In the genomic region with DNA sequence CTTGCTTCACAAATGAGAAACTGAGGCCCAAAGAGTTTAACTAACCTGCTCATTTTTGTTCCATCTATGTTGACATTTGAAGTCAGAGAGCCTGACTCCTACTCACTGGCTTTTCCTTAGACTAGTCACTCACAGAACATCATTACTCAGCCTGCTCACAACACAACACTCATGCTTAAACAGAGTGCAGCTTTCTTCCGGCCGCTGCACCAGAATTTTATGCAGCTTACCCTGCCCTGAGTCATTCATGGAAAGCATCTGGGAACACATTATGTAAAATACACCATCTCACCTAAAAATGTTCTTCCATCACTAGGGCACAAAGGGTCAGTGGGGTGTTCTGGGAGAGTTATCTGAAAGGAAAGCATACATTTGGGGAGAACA, we compare ENCODE assay signal across 10 cellular contexts.
DNase-seq lines count a peak whose midpoint lies in the region; ATAC-seq, FAIRE-seq and TF ChIP-seq lines count a peak whose summit lies in the region.
"Had no signal": no experiment of that assay in that cellular context is flagged by ENCODE, and none has a peak within 500 bp of the region (broad histone marks: within the 10 kb centered on the region; RNA-seq: fewer than 3 reads in every experiment).

No MANE protein-coding gene starts in this region.

- peak; percentile 56 for ATAC-seq in GM18870 (IDR thresholded peaks at IDR 0.05; ENCODE audit: unreplicated experiment)
- peak; percentile 58 for ATAC-seq in HG03280 (IDR thresholded peaks at IDR 0.05; ENCODE audit: unreplicated experiment)
- ATAC-seq in GM12878: peak; percentile 67
- no peak for ATAC-seq in natural killer cell
- no peak for ATAC-seq in activated T-helper 17 cell treated with anti-CD3 and anti-CD28 coated beads, Interleukin-2, amount 50 U/mL, for 72 hours (replicated peaks)

- WGBS in GM12878 (ENCODE audit: insufficient coverage, insufficient replicate concordance, low lambda C conversion rate, missing lambda C conversion rate): 33% methylated on average over 2 of the region's 2 CpGs

- no peaks in the 10 kb centered on the region for H3K27me3 Mint-ChIP-seq in natural killer cell (ENCODE audit: low read depth in 2 of 2)
- H3K27me3 Mint-ChIP-seq in activated T-helper 17 cell treated with anti-CD3 and anti-CD28 coated beads, Interleukin-2, amount 50 U/mL, for 72 hours: no peaks in the 10 kb centered on the region

- SMC1A ChIA-PET in GM12878 (lab: Charles Lee; ENCODE audit: uncharacterized antibody, unreplicated experiment): interaction anchor here (0.8 to 7.5 kb wide), 9 partner anchors 9 to 362 kb away, joined by 3 to 70 read pairs (median 3); no protein-coding TSS in a partner anchor

- in situ Hi-C loops in GM12878 (cut with MboI): no loop called here

- H3K4me1 Mint-ChIP-seq in natural killer cell: no peaks in the 10 kb centered on the region
- no peaks in the 10 kb centered on the region for H3K4me1 Mint-ChIP-seq in activated T-helper 17 cell treated with anti-CD3 and anti-CD28 coated beads, Interleukin-2, amount 50 U/mL, for 72 hours

- DNase-seq in GM12878 (ENCODE audit: low read depth, low spot score) (no peak), renal cortical epithelial cell (ENCODE audit: low read depth) (peak; percentile 94), natural killer cell (no peak), coronary artery (ENCODE audit: low spot score) (no peak)
- DNase-seq in activated effector memory CD4-positive, alpha-beta T cell treated with anti-CD3 and anti-CD28 coated beads, Interleukin-2, amount 50 U/mL, for 16 hours: no peak
- DNase-seq: NCI-H446 treated with DMSO at 0.1 percent for 48 hours; stimulated activated CD4-positive, alpha-beta T cell treated with anti-CD3 and anti-CD28 coated beads, Interleukin-4, amount 100 ng/mL, for 24 hours had no signal

- no peak overlapping the region for H3K9ac ChIP-seq in GM12878 (ENCODE audit: control insufficient read depth, insufficient read depth, low read length)

- intact Hi-C loops in GM12878 (cut with micrococcal nuclease; ENCODE audit: unreplicated experiment): loop anchor here (5.0 to 10.0 kb wide), 2 partner anchors 210 to 407 kb away; no protein-coding TSS in a partner anchor
- intact Hi-C loops in natural killer cell (cut with micrococcal nuclease): no loop called here

- H2AFZ ChIP-seq in GM12878 (ENCODE audit: control insufficient read depth, low read depth, low read length): no peak overlapping the region

- no peak for TF ChIP-seq POLR2A in GM12878 (IDR thresholded peaks at IDR 0.05; ENCODE audit: low read depth, low read length)

- no peaks in the 10 kb centered on the region for H3K36me3 ChIP-seq in GM12878 (ENCODE audit: control insufficient read depth in 2 of 2, insufficient read depth in 2 of 2, low read length in 1 of 2)

- FAIRE-seq in GM12878 (lab: Jason Lieb, UNC): no peak

- H3K36me3 Mint-ChIP-seq in natural killer cell: no peaks in the 10 kb centered on the region
- H3K36me3 Mint-ChIP-seq in activated T-helper 17 cell treated with anti-CD3 and anti-CD28 coated beads, Interleukin-2, amount 50 U/mL, for 72 hours (ENCODE audit: low read depth): no peaks in the 10 kb centered on the region

- H3K27me3 ChIP-seq in GM12878 (replicated peaks in 1 of 2; ENCODE audit: control insufficient read depth in 2 of 2, insufficient read depth in 2 of 2, low read length in 1 of 2): no peaks in the 10 kb centered on the region

- H3K4me2 ChIP-seq in GM12878 (ENCODE audit: control insufficient read depth, insufficient read depth): peak overlapping the region; percentile 20; the same call in 1 of the 2 replicates

- H3K9me3 ChIP-seq in GM12878 (replicated peaks; ENCODE audit: control insufficient read depth, insufficient read depth, low read length): no peaks in the 10 kb centered on the region

- CTCF ChIA-PET in GM12878 (lab: Yijun Ruan, JAX): interaction anchor here (1.3 to 1.5 kb wide), 3 partner anchors 11 to 64 kb away, joined by 4 to 7 read pairs (median 4); no protein-coding TSS in a partner anchor

- no peak overlapping the region for H3K4me3 Mint-ChIP-seq in natural killer cell
- H3K4me3 Mint-ChIP-seq in activated T-helper 17 cell treated with anti-CD3 and anti-CD28 coated beads, Interleukin-2, amount 50 U/mL, for 72 hours: no peak overlapping the region

- TF ChIP-seq CTCF in GM12878 (IDR thresholded peaks at IDR 0.05 in 2 of 3, conservative IDR thresholded peaks at IDR 0.05 in 1 of 3; ENCODE audit: control insufficient read depth in 2 of 3, extremely low read depth in 1 of 3, insufficient read depth in 1 of 3, low read depth in 3 of 3, low read length in 3 of 3) (no peak), natural killer cell (IDR thresholded peaks at IDR 0.05) (no peak), coronary artery (IDR thresholded peaks at IDR 0.05) (no peak)

- H3K4me1 ChIP-seq in GM12878 (ENCODE audit: control insufficient read depth, insufficient read depth, low read length): peaks cover 8% of the 10 kb centered on the region; the same call in 1 of the 2 replicates

- H3K9me3 Mint-ChIP-seq in natural killer cell: peaks cover 0 to 2% of the 10 kb centered on the region in 2 donors
- H3K9me3 Mint-ChIP-seq in activated T-helper 17 cell treated with anti-CD3 and anti-CD28 coated beads, Interleukin-2, amount 50 U/mL, for 72 hours: peaks cover 6% of the 10 kb centered on the region

- POLR2A ChIA-PET in GM12878 (lab: Charles Lee): interaction anchor here (0.7 to 3.2 kb wide), 3 partner anchors 11 to 258 kb away, joined by 3 to 16 read pairs (median 3); no protein-coding TSS in a partner anchor

- no TSS peak for BruUV-seq in GM12878 (replicated peaks; lab: Mats Ljungman, UMichigan)

- RAD21 ChIA-PET in GM12878 (lab: Charles Lee; ENCODE audit: unreplicated experiment): interaction anchor here (1.0 to 5.9 kb wide), 2 partner anchors 12 to 302 kb away, joined by 3 to 49 read pairs; no protein-coding TSS in a partner anchor

- no peak overlapping the region for H3K27ac ChIP-seq in GM12878 (ENCODE audit: control insufficient read depth, insufficient read depth)
- H3K27ac ChIP-seq in coronary artery: no peak overlapping the region

- no peak overlapping the region for H3K27ac Mint-ChIP-seq in natural killer cell
- no peak overlapping the region for H3K27ac Mint-ChIP-seq in activated T-helper 17 cell treated with anti-CD3 and anti-CD28 coated beads, Interleukin-2, amount 50 U/mL, for 72 hours

- no peaks in the 10 kb centered on the region for H3K79me2 ChIP-seq in GM12878 (ENCODE audit: control insufficient read depth, insufficient read depth, low read length)

- TF ChIP-seq EP300 in GM12878 (IDR thresholded peaks at IDR 0.05; ENCODE audit: borderline replicate concordance in 1 of 2, control insufficient read depth in 1 of 2, low read depth in 2 of 2, low read length in 2 of 2): no peak

- H4K20me1 ChIP-seq in GM12878 (ENCODE audit: control insufficient read depth, insufficient read depth): no peaks in the 10 kb centered on the region

- no peak for TF ChIP-seq RAD21 in GM12878 (IDR thresholded peaks at IDR 0.05; ENCODE audit: insufficient read depth, low read depth, low read length)

- H3K4me3 ChIP-seq in GM12878 (no peak overlapping the region), coronary artery (no peak overlapping the region)

TF ChIP-seq in GM12878, 131 proteins besides CTCF, POLR2A, EP300 and RAD21:
- TF ChIP-seq ZNF24 (IDR thresholded peaks at IDR 0.05) (no peak), POU2F2 (IDR thresholded peaks at IDR 0.05; ENCODE audit: borderline replicate concordance, low read depth, low read length) (no peak), ZNF217 (IDR thresholded peaks at IDR 0.05) (no peak), SREBF2 (IDR thresholded peaks at IDR 0.05; ENCODE audit: low read length) (no peak), BHLHE40 (IDR thresholded peaks at IDR 0.05; ENCODE audit: borderline replicate concordance in 1 of 2, low read depth in 2 of 2, low read length in 1 of 2) (no peak), IKZF2 (IDR thresholded peaks at IDR 0.05) (no peak), PRDM15 (CRISPR knock-in tag; IDR thresholded peaks at IDR 0.05) (no peak)
TF ChIP-seq in GM12878: peak in this region for 0.

Comparison
In these comparisons a context has a peak if more than half of its experiments do, and no peak if none do; other contexts are left out.
1. ATAC-seq: peak in GM18870 (single experiment), HG03280 (single experiment) and GM12878 (single experiment); none in natural killer cell (0 of 3) and activated T-helper 17 cell treated with anti-CD3 and anti-CD28 coated beads, Interleukin-2, amount 50 U/mL, for 72 hours (single experiment).